1 cellular context compared by ENCODE assay signal in genomic region chr14:59123975-59124374, GRCh38.
TF ChIP-seq lines count a peak whose summit lies in the region.

No MANE protein-coding gene starts in this region.

TF ChIP-seq in GM23338, 12 proteins besides CTCF, POLR2A, EP300 and RAD21 (continued from another document):
- TF ChIP-seq, protein P1, sequence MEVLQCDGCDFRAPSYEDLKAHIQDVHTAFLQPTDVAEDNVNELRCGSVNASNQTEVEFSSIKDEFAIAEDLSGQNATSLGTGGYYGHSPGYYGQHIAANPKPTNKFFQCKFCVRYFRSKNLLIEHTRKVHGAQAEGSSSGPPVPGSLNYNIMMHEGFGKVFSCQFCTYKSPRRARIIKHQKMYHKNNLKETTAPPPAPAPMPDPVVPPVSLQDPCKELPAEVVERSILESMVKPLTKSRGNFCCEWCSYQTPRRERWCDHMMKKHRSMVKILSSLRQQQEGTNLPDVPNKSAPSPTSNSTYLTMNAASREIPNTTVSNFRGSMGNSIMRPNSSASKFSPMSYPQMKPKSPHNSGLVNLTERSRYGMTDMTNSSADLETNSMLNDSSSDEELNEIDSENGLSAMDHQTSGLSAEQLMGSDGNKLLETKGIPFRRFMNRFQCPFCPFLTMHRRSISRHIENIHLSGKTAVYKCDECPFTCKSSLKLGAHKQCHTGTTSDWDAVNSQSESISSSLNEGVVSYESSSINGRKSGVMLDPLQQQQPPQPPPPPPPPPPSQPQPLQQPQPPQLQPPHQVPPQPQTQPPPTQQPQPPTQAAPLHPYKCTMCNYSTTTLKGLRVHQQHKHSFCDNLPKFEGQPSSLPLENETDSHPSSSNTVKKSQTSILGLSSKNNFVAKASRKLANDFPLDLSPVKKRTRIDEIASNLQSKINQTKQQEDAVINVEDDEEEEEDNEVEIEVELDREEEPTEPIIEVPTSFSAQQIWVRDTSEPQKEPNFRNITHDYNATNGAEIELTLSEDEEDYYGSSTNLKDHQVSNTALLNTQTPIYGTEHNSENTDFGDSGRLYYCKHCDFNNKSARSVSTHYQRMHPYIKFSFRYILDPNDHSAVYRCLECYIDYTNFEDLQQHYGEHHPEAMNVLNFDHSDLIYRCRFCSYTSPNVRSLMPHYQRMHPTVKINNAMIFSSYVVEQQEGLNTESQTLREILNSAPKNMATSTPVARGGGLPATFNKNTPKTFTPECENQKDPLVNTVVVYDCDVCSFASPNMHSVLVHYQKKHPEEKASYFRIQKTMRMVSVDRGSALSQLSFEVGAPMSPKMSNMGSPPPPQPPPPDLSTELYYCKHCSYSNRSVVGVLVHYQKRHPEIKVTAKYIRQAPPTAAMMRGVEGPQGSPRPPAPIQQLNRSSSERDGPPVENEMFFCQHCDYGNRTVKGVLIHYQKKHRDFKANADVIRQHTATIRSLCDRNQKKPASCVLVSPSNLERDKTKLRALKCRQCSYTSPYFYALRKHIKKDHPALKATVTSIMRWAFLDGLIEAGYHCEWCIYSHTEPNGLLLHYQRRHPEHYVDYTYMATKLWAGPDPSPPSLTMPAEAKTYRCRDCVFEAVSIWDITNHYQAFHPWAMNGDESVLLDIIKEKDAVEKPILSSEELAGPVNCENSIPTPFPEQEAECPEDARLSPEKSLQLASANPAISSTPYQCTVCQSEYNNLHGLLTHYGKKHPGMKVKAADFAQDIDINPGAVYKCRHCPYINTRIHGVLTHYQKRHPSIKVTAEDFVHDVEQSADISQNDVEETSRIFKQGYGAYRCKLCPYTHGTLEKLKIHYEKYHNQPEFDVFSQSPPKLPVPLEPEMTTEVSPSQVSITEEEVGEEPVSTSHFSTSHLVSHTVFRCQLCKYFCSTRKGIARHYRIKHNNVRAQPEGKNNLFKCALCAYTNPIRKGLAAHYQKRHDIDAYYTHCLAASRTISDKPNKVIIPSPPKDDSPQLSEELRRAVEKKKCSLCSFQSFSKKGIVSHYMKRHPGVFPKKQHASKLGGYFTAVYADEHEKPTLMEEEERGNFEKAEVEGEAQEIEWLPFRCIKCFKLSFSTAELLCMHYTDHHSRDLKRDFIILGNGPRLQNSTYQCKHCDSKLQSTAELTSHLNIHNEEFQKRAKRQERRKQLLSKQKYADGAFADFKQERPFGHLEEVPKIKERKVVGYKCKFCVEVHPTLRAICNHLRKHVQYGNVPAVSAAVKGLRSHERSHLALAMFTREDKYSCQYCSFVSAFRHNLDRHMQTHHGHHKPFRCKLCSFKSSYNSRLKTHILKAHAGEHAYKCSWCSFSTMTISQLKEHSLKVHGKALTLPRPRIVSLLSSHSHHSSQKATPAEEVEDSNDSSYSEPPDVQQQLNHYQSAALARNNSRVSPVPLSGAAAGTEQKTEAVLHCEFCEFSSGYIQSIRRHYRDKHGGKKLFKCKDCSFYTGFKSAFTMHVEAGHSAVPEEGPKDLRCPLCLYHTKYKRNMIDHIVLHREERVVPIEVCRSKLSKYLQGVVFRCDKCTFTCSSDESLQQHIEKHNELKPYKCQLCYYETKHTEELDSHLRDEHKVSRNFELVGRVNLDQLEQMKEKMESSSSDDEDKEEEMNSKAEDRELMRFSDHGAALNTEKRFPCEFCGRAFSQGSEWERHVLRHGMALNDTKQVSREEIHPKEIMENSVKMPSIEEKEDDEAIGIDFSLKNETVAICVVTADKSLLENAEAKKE (CRISPR knock-in tag; IDR thresholded peaks at IDR 0.05) = no peak
- no peak for TF ChIP-seq CREB1 (CRISPR knock-in tag; IDR thresholded peaks at IDR 0.05; ENCODE audit: low read depth)
